In the genomic region with DNA sequence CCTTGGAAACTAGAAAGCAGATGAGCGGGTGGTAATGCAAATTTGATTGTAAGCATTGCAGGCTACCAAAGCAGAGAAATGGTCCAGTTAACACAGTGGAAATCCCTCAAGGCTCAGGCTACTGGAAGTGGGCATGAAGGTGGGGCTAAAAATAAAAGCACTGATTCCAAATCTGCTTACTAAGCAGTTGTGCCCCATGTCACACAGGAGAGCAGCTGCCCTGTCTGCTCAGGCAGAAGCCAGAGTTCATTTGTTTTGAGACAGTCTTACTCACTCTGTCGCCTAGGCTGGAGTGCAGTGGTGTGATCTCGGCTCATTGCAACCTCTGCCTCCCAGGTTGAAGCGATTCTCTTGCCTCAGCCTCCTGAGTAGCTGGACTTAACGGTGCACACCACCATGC, we compare ENCODE assay signal across 1 cellular context.
A peak's percentile ranks its signal among the peaks of the same experiment; 100 is the strongest.
TF ChIP-seq lines count a peak whose summit lies in the region.

No MANE protein-coding gene starts in this region.

TF ChIP-seq in HepG2, 621 proteins besides CTCF, POLR2A, EP300 and RAD21 (continued from another document):
- TF ChIP-seq, protein P1, sequence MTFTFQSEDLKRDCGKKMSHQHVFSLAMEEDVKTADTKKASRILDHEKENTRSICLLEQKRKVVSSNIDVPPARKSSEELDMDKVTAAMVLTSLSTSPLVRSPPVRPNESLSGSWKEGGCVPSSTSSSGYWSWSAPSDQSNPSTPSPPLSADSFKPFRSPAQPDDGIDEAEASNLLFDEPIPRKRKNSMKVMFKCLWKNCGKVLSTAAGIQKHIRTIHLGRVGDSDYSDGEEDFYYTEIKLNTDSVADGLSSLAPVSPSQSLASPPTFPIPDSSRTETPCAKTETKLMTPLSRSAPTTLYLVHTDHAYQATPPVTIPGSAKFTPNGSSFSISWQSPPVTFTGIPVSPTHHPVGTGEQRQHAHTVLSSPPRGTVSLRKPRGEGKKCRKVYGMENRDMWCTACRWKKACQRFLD (CRISPR knock-in tag; IDR thresholded peaks at IDR 0.05; ENCODE audit: borderline replicate concordance), result no peak
- peak; percentile 92 to 96 for TF ChIP-seq MAFK (conservative IDR thresholded peaks at IDR 0.05 in 1 of 2, IDR thresholded peaks at IDR 0.05 in 1 of 2; ENCODE audit: low read length in 2 of 2)
